In the genomic region with DNA sequence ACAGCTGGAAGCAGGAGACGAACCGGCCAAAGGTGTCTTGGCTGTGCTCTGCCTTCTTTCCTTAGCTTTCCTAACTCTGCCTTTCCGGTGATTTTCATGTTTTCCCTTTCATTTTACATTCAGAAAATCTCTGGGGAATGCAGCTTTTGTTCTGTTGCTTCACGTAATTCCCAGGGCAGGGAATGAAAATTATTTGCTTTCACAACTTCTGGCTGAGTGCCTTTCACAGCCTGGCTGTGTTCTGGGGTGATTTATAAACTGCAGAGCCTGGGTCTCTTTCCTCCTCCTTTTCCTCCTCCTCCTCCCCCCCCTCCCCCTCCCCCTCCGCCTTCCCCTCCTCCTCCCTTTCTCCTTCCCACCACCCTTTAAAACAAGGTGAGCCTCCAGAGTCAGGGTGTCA, we compare ENCODE assay signal across 17 cellular contexts.
DNase-seq lines count a peak whose midpoint lies in the region; ATAC-seq and TF ChIP-seq lines count a peak whose summit lies in the region.
"Had no signal": no experiment of that assay in that cellular context is flagged by ENCODE, and none has a peak within 500 bp of the region (broad histone marks: within the 10 kb centered on the region; RNA-seq: fewer than 3 reads in every experiment).

No MANE protein-coding gene starts in this region.

- no peak overlapping the region for H3K27ac ChIP-seq in osteoblast (ENCODE audit: low read depth, low read length)
- H3K27ac ChIP-seq in effector memory CD4-positive, alpha-beta T cell (ENCODE audit: insufficient read depth, low read length, poor library complexity, severe bottlenecking) = no peak overlapping the region
- H3K27ac ChIP-seq: colonic mucosa, pancreas had no signal

- no peak overlapping the region for H2AFZ ChIP-seq in osteoblast (ENCODE audit: low read length)

- no peak for TF ChIP-seq CTCF in fibroblast of mammary gland (conservative IDR thresholded peaks at IDR 0.05; ENCODE audit: control insufficient read depth, insufficient read depth, low read depth, low read length)
- TF ChIP-seq CTCF in osteoblast (IDR thresholded peaks at IDR 0.05; ENCODE audit: extremely low read depth, low read depth, low read length) = no peak

- no peaks in the 10 kb centered on the region for H3K36me3 ChIP-seq in osteoblast (ENCODE audit: insufficient read depth, low read length)
- no peaks in the 10 kb centered on the region for H3K36me3 ChIP-seq in effector memory CD4-positive, alpha-beta T cell (ENCODE audit: control insufficient read depth, insufficient read depth, low read length)
- H3K36me3 ChIP-seq: colonic mucosa, pancreas, tibial nerve had no signal

- H3K27me3 ChIP-seq in osteoblast (ENCODE audit: insufficient read depth, low read length) = peaks cover 21% of the 10 kb centered on the region
- no peaks in the 10 kb centered on the region for H3K27me3 ChIP-seq in effector memory CD4-positive, alpha-beta T cell (replicated peaks; ENCODE audit: control insufficient read depth, insufficient read depth, low read length, poor library complexity, severe bottlenecking)
- H3K27me3 ChIP-seq: colonic mucosa, pancreas, tibial nerve had no signal

- peak; percentile 21 for DNase-seq in GM04504 (ENCODE audit: low read depth)
- peak; percentile 29 for DNase-seq in NCI-H2171 (lab: John Stamatoyannopoulos, UW)
- DNase-seq in fibroblast of mammary gland (ENCODE audit: low read depth) = peak; percentile 75
- no peak for DNase-seq in osteoblast (ENCODE audit: insufficient read length, low spot score, missing footprints)
- no peak for DNase-seq in glomerular visceral epithelial cell (ENCODE audit: extremely low spot score)
- no peak for DNase-seq in effector memory CD4-positive, alpha-beta T cell
- DNase-seq: activated effector memory CD4-positive, alpha-beta T cell treated with anti-CD3 and anti-CD28 coated beads, Interleukin-2, amount 50 U/mL, for 16 hours; colonic mucosa; hypothalamus; MM.1S; NCI-H2029; pancreas; SHP77 treated with DMSO at 0.1 percent for 48 hours had no signal

- ATAC-seq in HG03457 (IDR thresholded peaks at IDR 0.05; ENCODE audit: unreplicated experiment) = no peak
- ATAC-seq: activated CD4-positive, CD25-positive, alpha-beta regulatory T cell treated with anti-CD3 and anti-CD28 coated beads, Interleukin-2, amount 50 U/mL, for 24 hours; pancreas had no signal

- H3K79me2 ChIP-seq in osteoblast (ENCODE audit: insufficient read depth, low read length) = no peaks in the 10 kb centered on the region

- H4K20me1 ChIP-seq in osteoblast (ENCODE audit: insufficient read depth, low read length) = no peaks in the 10 kb centered on the region

- peak overlapping the region; percentile 65 for H3K4me2 ChIP-seq in osteoblast (ENCODE audit: insufficient read depth, low read length)
- H3K4me2 ChIP-seq: smooth muscle cell had no signal

- H3K4me3 ChIP-seq in fibroblast of mammary gland (ENCODE audit: control insufficient read depth, low read depth, low read length) (no peak overlapping the region), osteoblast (ENCODE audit: insufficient read depth, low read length) (no peak overlapping the region)
- H3K4me3 ChIP-seq in effector memory CD4-positive, alpha-beta T cell (ENCODE audit: insufficient read depth, low read depth, low read length, poor library complexity, severe bottlenecking) = no peak overlapping the region
- H3K4me3 ChIP-seq: colonic mucosa, pancreas, smooth muscle cell, tibial nerve had no signal

- H3K9me3 ChIP-seq in osteoblast (ENCODE audit: low read depth, low read length) = no peaks in the 10 kb centered on the region
- no peaks in the 10 kb centered on the region for H3K9me3 ChIP-seq in effector memory CD4-positive, alpha-beta T cell (ENCODE audit: control insufficient read depth, low read length)
- H3K9me3 ChIP-seq: colonic mucosa, pancreas, tibial nerve had no signal

- H3K4me1 ChIP-seq in osteoblast (ENCODE audit: insufficient read depth, low read length) = peaks cover 4% of the 10 kb centered on the region
- H3K4me1 ChIP-seq in effector memory CD4-positive, alpha-beta T cell (ENCODE audit: control insufficient read depth, insufficient read depth, low read length, poor library complexity, severe bottlenecking) = peaks cover 4% of the 10 kb centered on the region
- H3K4me1 ChIP-seq: colonic mucosa, pancreas had no signal

Comparison
In these comparisons a context has a peak if more than half of its experiments do, and no peak if none do; other contexts are left out.
1. DNase-seq: peak in GM04504 (single experiment), NCI-H2171 (single experiment) and fibroblast of mammary gland (single experiment); none in osteoblast (single experiment), glomerular visceral epithelial cell (single experiment) and effector memory CD4-positive, alpha-beta T cell (0 of 3).